31 cellular contexts compared by ENCODE assay signal in genomic region chr3:100968908-100969556, GRCh38. TPM values are rescaled to one million over a fixed set of nuclear protein-coding genes. Genes with fewer than 3 reads are reported as not detected.
DNase-seq lines count a peak whose midpoint lies in the region; ATAC-seq and TF ChIP-seq lines count a peak whose summit lies in the region.
"Had no signal": no experiment of that assay in that cellular context is flagged by ENCODE, and none has a peak within 500 bp of the region (broad histone marks: within the 10 kb centered on the region; RNA-seq: fewer than 3 reads in every experiment).

No MANE protein-coding gene starts in this region.

- H2BK5ac ChIP-seq in H9 (ENCODE audit: insufficient read length, low read length), result no peak overlapping the region

- H3K27me3 ChIP-seq in H9 (ENCODE audit: insufficient read depth, low read length), result no peaks in the 10 kb centered on the region
- H3K27me3 ChIP-seq: left lung, neutrophil, upper lobe of right lung had no signal

- H3K27ac Mint-ChIP-seq in H9, result no peak overlapping the region
- H3K27ac Mint-ChIP-seq in activated naive CD4-positive, alpha-beta T cell treated with anti-CD3 and anti-CD28 coated beads for 36 hours, result no peak overlapping the region
- H3K27ac Mint-ChIP-seq: activated naive CD8-positive, alpha-beta T cell treated with anti-CD3 and anti-CD28 coated beads, Interleukin-2, amount 10 ng/mL, durations not matched to agents 7 days and 5 days; activated T-cell treated with anti-CD3 and anti-CD28 coated beads, Interleukin-2, amount 50 U/mL, for 24 hours; CD14-positive monocyte; GM23338; IgD-negative memory B cell; naive B cell; stimulated activated memory B cell treated with anti-CD40 and anti-IgM and Interleukin-4, amounts not matched to agents 10 μg/mL and 1 μg/mL and 100 μg/mL, for 72 hours; T-cell had no signal

- H4K20me1 ChIP-seq in H9 (ENCODE audit: control insufficient read depth, insufficient read depth, insufficient read length), result no peaks in the 10 kb centered on the region

- ATAC-seq in Right ventricle myocardium inferior (peak; percentile 78), Right ventricle myocardium superior (ENCODE audit: poor library complexity) (peak; percentile 74), sciatic nerve (peak; percentile 78), HG03045 (IDR thresholded peaks at IDR 0.05; ENCODE audit: unreplicated experiment) (no peak), GM18873 (IDR thresholded peaks at IDR 0.05; ENCODE audit: low FRiP score, unreplicated experiment) (no peak)
- ATAC-seq: GM23338; left lung; stimulated activated memory B cell treated with anti-CD40 and anti-IgM and Interleukin-4, amounts not matched to agents 10 μg/mL and 1 μg/mL and 100 μg/mL, for 72 hours; T-cell; upper lobe of right lung had no signal

- CTCF ChIA-PET in activated naive CD4-positive, alpha-beta T cell treated with anti-CD3 and anti-CD28 coated beads for 36 hours (lab: Charles Lee), result no interaction called here

- no peak overlapping the region for H4K5ac ChIP-seq in H9 (ENCODE audit: insufficient read length, low read depth, low read length)

- H2BK12ac ChIP-seq in H9 (ENCODE audit: insufficient read length, low read depth, low read length), result no peak overlapping the region

- no peaks in the 10 kb centered on the region for H3K4me1 ChIP-seq in H9 (ENCODE audit: insufficient read depth, low read length)
- H3K4me1 ChIP-seq: left lung had no signal

- no peak overlapping the region for H3K27ac ChIP-seq in H9 (ENCODE audit: insufficient read length, low read depth, low read length)
- H3K27ac ChIP-seq: left lung, neutrophil, RWPE1, upper lobe of right lung had no signal

- H2AK5ac ChIP-seq in H9 (ENCODE audit: insufficient read length, low read length), result no peak overlapping the region

- no peak overlapping the region for H3T11ph ChIP-seq in H9 (ENCODE audit: low read length)

- no peaks in the 10 kb centered on the region for H3K79me2 ChIP-seq in H9 (ENCODE audit: insufficient read depth, low read length)

- no peak overlapping the region for H2BK120ac ChIP-seq in H9 (ENCODE audit: low read depth, low read length, poor library complexity, severe bottlenecking)

- H3K4me1 Mint-ChIP-seq in H9, result no peaks in the 10 kb centered on the region
- no peaks in the 10 kb centered on the region for H3K4me1 Mint-ChIP-seq in activated naive CD4-positive, alpha-beta T cell treated with anti-CD3 and anti-CD28 coated beads for 36 hours (ENCODE audit: low read depth)
- H3K4me1 Mint-ChIP-seq: activated naive CD8-positive, alpha-beta T cell treated with anti-CD3 and anti-CD28 coated beads, Interleukin-2, amount 10 ng/mL, durations not matched to agents 7 days and 5 days; CD14-positive monocyte; central memory CD8-positive, alpha-beta T cell; GM23338; IgD-negative memory B cell; naive B cell; stimulated activated memory B cell treated with anti-CD40 and anti-IgM and Interleukin-4, amounts not matched to agents 10 μg/mL and 1 μg/mL and 100 μg/mL, for 72 hours; T-cell had no signal

- no peak overlapping the region for H3K4me2 ChIP-seq in H9 (ENCODE audit: insufficient read depth, insufficient read length, low read length)
- H3K4me2 ChIP-seq: GM23338 had no signal

- no peak overlapping the region for H4K8ac ChIP-seq in H9 (replicated peaks; ENCODE audit: insufficient read length, low read depth, low read length)

- no peak for TF ChIP-seq CTCF in H9 (conservative IDR thresholded peaks at IDR 0.05)

- no peaks in the 10 kb centered on the region for H3K27me3 Mint-ChIP-seq in H9 (ENCODE audit: low read depth)
- H3K27me3 Mint-ChIP-seq in activated naive CD4-positive, alpha-beta T cell treated with anti-CD3 and anti-CD28 coated beads for 36 hours (ENCODE audit: low read depth), result peaks cover 2% of the 10 kb centered on the region
- H3K27me3 Mint-ChIP-seq: central memory CD8-positive, alpha-beta T cell; naive B cell; stimulated activated memory B cell treated with anti-CD40 and anti-IgM and Interleukin-4, amounts not matched to agents 10 μg/mL and 1 μg/mL and 100 μg/mL, for 72 hours had no signal

- H3K9me3 ChIP-seq in H9 (ENCODE audit: control insufficient read depth, low read depth, low read length), result no peaks in the 10 kb centered on the region
- H3K9me3 ChIP-seq: left lung, neutrophil, upper lobe of right lung had no signal

- no peak overlapping the region for H2BK15ac ChIP-seq in H9 (ENCODE audit: low read depth, low read length)

- no peak overlapping the region for H4K91ac ChIP-seq in H9 (ENCODE audit: insufficient read length, low read depth, low read length)

- no peaks in the 10 kb centered on the region for H3K79me1 ChIP-seq in H9 (ENCODE audit: insufficient read depth, low read depth, low read length, poor library complexity, severe bottlenecking)

- H3K23ac ChIP-seq in H9 (ENCODE audit: insufficient read length, low read depth, low read length), result no peak overlapping the region

- no peak overlapping the region for H3K4ac ChIP-seq in H9 (ENCODE audit: low read depth, low read length)

- no peak overlapping the region for H3K9ac ChIP-seq in H9 (ENCODE audit: extremely low read depth, insufficient read length, low read length)

- no peak overlapping the region for H2AFZ ChIP-seq in H9 (ENCODE audit: low read length)
- H2AFZ ChIP-seq: GM23338 had no signal

- H3K18ac ChIP-seq in H9 (ENCODE audit: insufficient read length, low read depth, low read length), result no peak overlapping the region

- no peaks in the 10 kb centered on the region for H3K36me3 Mint-ChIP-seq in H9 (ENCODE audit: insufficient read depth in 1 of 3, low read depth in 3 of 3)
- no peaks in the 10 kb centered on the region for H3K36me3 Mint-ChIP-seq in activated naive CD4-positive, alpha-beta T cell treated with anti-CD3 and anti-CD28 coated beads for 36 hours (ENCODE audit: low read depth)
- H3K36me3 Mint-ChIP-seq: activated naive CD8-positive, alpha-beta T cell treated with anti-CD3 and anti-CD28 coated beads, Interleukin-2, amount 10 ng/mL, durations not matched to agents 7 days and 5 days; CD14-positive monocyte; IgD-negative memory B cell; naive B cell; stimulated activated memory B cell treated with anti-CD40 and anti-IgM and Interleukin-4, amounts not matched to agents 10 μg/mL and 1 μg/mL and 100 μg/mL, for 72 hours; T-cell had no signal

- intact Hi-C loops in Right ventricle myocardium inferior (cut with DNase I) (no loop called here), cardiac septum (cut with DNase I) (no loop called here), Right ventricle myocardium superior (cut with DNase I) (no loop called here), sciatic nerve (cut with DNase I) (no loop called here)
- intact Hi-C loops in activated naive CD4-positive, alpha-beta T cell treated with anti-CD3 and anti-CD28 coated beads for 36 hours (cut with micrococcal nuclease), result no loop called here

- no peak overlapping the region for H3K4me3 Mint-ChIP-seq in H9
- no peak overlapping the region for H3K4me3 Mint-ChIP-seq in activated naive CD4-positive, alpha-beta T cell treated with anti-CD3 and anti-CD28 coated beads for 36 hours
- H3K4me3 Mint-ChIP-seq: activated naive CD8-positive, alpha-beta T cell treated with anti-CD3 and anti-CD28 coated beads, Interleukin-2, amount 10 ng/mL, durations not matched to agents 7 days and 5 days; activated T-cell treated with anti-CD3 and anti-CD28 coated beads, Interleukin-2, amount 50 U/mL, for 24 hours; CD14-positive monocyte; central memory CD8-positive, alpha-beta T cell; GM23338; IgD-negative memory B cell; naive B cell; stimulated activated memory B cell treated with anti-CD40 and anti-IgM and Interleukin-4, amounts not matched to agents 10 μg/mL and 1 μg/mL and 100 μg/mL, for 72 hours; T-cell had no signal

- H3K56ac ChIP-seq in H9 (ENCODE audit: insufficient read length, low read depth, low read length), result no peak overlapping the region

- H2BK20ac ChIP-seq in H9 (ENCODE audit: low read depth, low read length, poor library complexity, severe bottlenecking), result no peak overlapping the region

- WGBS in H9 (ENCODE audit: extremely low coverage, insufficient read length, low lambda C conversion rate), result no CpG with 5 or more reads among the region's 4 CpGs

- H3K23me2 ChIP-seq in H9 (ENCODE audit: insufficient read length, low read depth, low read length, poor library complexity, severe bottlenecking), result no peaks in the 10 kb centered on the region

- no peak overlapping the region for H3K14ac ChIP-seq in H9 (ENCODE audit: insufficient read depth, low read length)

- DNase-seq in Right ventricle myocardium inferior (ENCODE audit: missing footprints), result peak; percentile 56
- no peak for DNase-seq in cardiac septum (ENCODE audit: low spot score)
- no peak for DNase-seq in Right ventricle myocardium superior
- no peak for DNase-seq in sciatic nerve (ENCODE audit: low spot score)
- no peak for DNase-seq in H9
- DNase-seq in activated naive CD4-positive, alpha-beta T cell treated with anti-CD3 and anti-CD28 coated beads for 36 hours, result no peak
- DNase-seq: 8988T; activated CD4-positive, CD25-positive, alpha-beta regulatory T cell; activated gamma-delta T cell; activated naive CD8-positive, alpha-beta T cell treated with anti-CD3 and anti-CD28 coated beads, Interleukin-2, amount 10 ng/mL, durations not matched to agents 7 days and 5 days; activated T-cell treated with anti-CD3 and anti-CD28 coated beads, Interleukin-2, amount 50 U/mL, for 24 hours; Calu3; DND-41; left lung; midbrain; naive B cell; NCI-H446 treated with DMSO at 0.1 percent for 48 hours; NCI-H82; posterior cingulate gyrus; stimulated activated CD4-positive, alpha-beta T cell treated with anti-CD3 and anti-CD28 coated beads, Interleukin-15, amount 100 ng/mL, for 24 hours; T-cell; upper lobe of right lung had no signal

- no peaks in the 10 kb centered on the region; a peak in 2 of 5 replicates for H3K9me3 Mint-ChIP-seq in H9
- no peaks in the 10 kb centered on the region for H3K9me3 Mint-ChIP-seq in activated naive CD4-positive, alpha-beta T cell treated with anti-CD3 and anti-CD28 coated beads for 36 hours
- H3K9me3 Mint-ChIP-seq: activated naive CD8-positive, alpha-beta T cell treated with anti-CD3 and anti-CD28 coated beads, Interleukin-2, amount 10 ng/mL, durations not matched to agents 7 days and 5 days; activated T-cell treated with anti-CD3 and anti-CD28 coated beads, Interleukin-2, amount 50 U/mL, for 24 hours; central memory CD8-positive, alpha-beta T cell; GM23338; stimulated activated memory B cell treated with anti-CD40 and anti-IgM and Interleukin-4, amounts not matched to agents 10 μg/mL and 1 μg/mL and 100 μg/mL, for 72 hours; T-cell had no signal

RNA-seq across cellular contexts. Expression of gene ABI3BP, which starts 24.2 kb away (rescaled TPM):
- total RNA-seq in Right ventricle myocardium inferior, result 40.7 TPM
- 26.2 TPM for total RNA-seq in cardiac septum
- 28.8 TPM for total RNA-seq in Right ventricle myocardium superior
- total RNA-seq in sciatic nerve, result 369 TPM
- total RNA-seq in H9 (2021), result 0.26 and 0.28 TPM in 2 replicates
- not detected for total RNA-seq in activated naive CD4-positive, alpha-beta T cell treated with anti-CD3 and anti-CD28 coated beads for 36 hours

Comparison
In these comparisons a context has a peak if more than half of its experiments do, and no peak if none do; other contexts are left out.
1. ATAC-seq: peak in Right ventricle myocardium inferior (single experiment), Right ventricle myocardium superior (single experiment) and sciatic nerve (single experiment); none in HG03045 (single experiment) and GM18873 (single experiment).
2. RNA of gene ABI3BP, which starts 24.2 kb away (total RNA-seq): 369 TPM in sciatic nerve (single experiment), 40.7 TPM in Right ventricle myocardium inferior (single experiment), 28.8 TPM in Right ventricle myocardium superior (single experiment) and 26.2 TPM in cardiac septum (single experiment); 0.26 to 0.28 TPM in H9 and not detected in activated naive CD4-positive, alpha-beta T cell treated with anti-CD3 and anti-CD28 coated beads for 36 hours; every median in the first group is over 10 times any median in the second.